ENCODE assay signal across 25 cellular contexts in the genomic region with DNA sequence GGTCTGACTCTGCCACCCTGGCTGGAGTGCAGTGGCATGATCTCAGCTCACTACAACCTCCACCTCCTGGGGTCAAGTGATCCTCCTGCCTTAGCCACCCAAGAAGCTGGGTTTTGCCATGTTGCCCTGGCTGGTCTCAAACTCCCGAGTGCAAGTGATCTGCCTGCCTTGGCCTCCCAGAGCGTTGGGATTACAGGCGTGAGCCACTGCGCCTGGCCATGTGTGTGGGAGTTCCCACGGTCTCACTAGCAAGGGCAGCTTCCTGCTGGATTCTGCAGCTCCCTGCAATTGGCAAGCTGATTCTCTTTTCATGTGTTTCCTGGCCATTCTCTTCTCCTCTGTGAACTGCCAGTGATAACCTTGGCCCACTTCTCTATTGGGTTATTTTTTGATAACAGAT.
A peak's percentile ranks its signal among the peaks of the same experiment; 100 is the strongest.
DNase-seq lines count a peak whose midpoint lies in the region; ATAC-seq and TF ChIP-seq lines count a peak whose summit lies in the region.
"Had no signal": no experiment of that assay in that cellular context is flagged by ENCODE, and none has a peak within 500 bp of the region (broad histone marks: within the 10 kb centered on the region; RNA-seq: fewer than 3 reads in every experiment).

No MANE protein-coding gene starts in this region.

- WGBS in stomach, 5 donors, result 79 to 97% (median 91%) methylated on average over 5 of the region's 5 CpGs
- 89% methylated on average over 5 of the region's 5 CpGs for WGBS in hepatocyte (ENCODE audit: low lambda C conversion rate, missing lambda C conversion rate)

- H3K4me1 ChIP-seq in PC-3 (ENCODE audit: insufficient read depth, low read length), result peaks cover 62% of the 10 kb centered on the region
- peaks cover 28% of the 10 kb centered on the region for H3K4me1 ChIP-seq in lower lobe of right lung
- H3K4me1 ChIP-seq in stomach, result peaks cover 16 to 47% (median 21%) of the 10 kb centered on the region in 4 donors
- peaks cover 5% of the 10 kb centered on the region for H3K4me1 ChIP-seq in hepatocyte (ENCODE audit: insufficient read depth)
- peaks cover 16% of the 10 kb centered on the region for H3K4me1 ChIP-seq in osteoblast (ENCODE audit: insufficient read depth, low read length)

- no peak for DNase-seq in PC-3
- peak; percentile 54 to 80 for DNase-seq in dermis microvascular lymphatic vessel endothelial cell (ENCODE audit: low read depth in 2 of 2)
- DNase-seq in lower lobe of right lung, result peak; percentile 46
- no peak for DNase-seq in stomach
- no peak for DNase-seq in hepatocyte (ENCODE audit: low spot score)
- no peak for DNase-seq in osteoblast (ENCODE audit: insufficient read length, low spot score, missing footprints)
- DNase-seq: activated naive CD4-positive, alpha-beta T cell treated with anti-CD3 and anti-CD28 coated beads for 36 hours; activated T-cell treated with anti-CD3 and anti-CD28 coated beads, Interleukin-2, amount 50 U/mL, for 48 hours; CD4-positive, alpha-beta T cell; DMS 273 treated with DMSO at 0.1 percent for 48 hours; GM23248; HFFc6; mesendoderm; NCI-H1417 treated with DMSO at 0.1 percent for 48 hours; NCI-H446 treated with DMSO at 0.1 percent for 48 hours; occipital lobe; retina; Right ventricle myocardium superior; spleen; stimulated activated CD4-positive, alpha-beta T cell treated with anti-CD3 and anti-CD28 coated beads, Interleukin-2, amount 100 ng/mL, for 48 hours; stimulated activated naive CD4-positive, alpha-beta T cell; T1000 had no signal

- H3F3A ChIP-seq in PC-3 (ENCODE audit: low read length, unreplicated experiment), result peaks cover 11% of the 10 kb centered on the region

- CTCF ChIA-PET in PC-3 (lab: Charles Lee), result interaction anchor here (0.6 kb wide), 1 partner anchor 128 kb away, joined by 5 read pairs; no protein-coding TSS in a partner anchor

- ATAC-seq in PC-3 (no peak), lower lobe of right lung (no peak), HG02970 (IDR thresholded peaks at IDR 0.05; ENCODE audit: low FRiP score, unreplicated experiment) (no peak), GM19463 (IDR thresholded peaks at IDR 0.05; ENCODE audit: unreplicated experiment) (no peak)

- no peak overlapping the region for H3K9ac ChIP-seq in PC-3 (ENCODE audit: low read length)
- H3K9ac ChIP-seq: GM23248 had no signal

- TF ChIP-seq EP300 in stomach (IDR thresholded peaks at IDR 0.05), result no peak

- H3K79me2 ChIP-seq in PC-3 (ENCODE audit: low read length) (no peaks in the 10 kb centered on the region), hepatocyte (no peaks in the 10 kb centered on the region), osteoblast (ENCODE audit: insufficient read depth, low read length) (no peaks in the 10 kb centered on the region)

- H3K27me3 ChIP-seq in PC-3 (ENCODE audit: low read length), result no peaks in the 10 kb centered on the region
- no peaks in the 10 kb centered on the region for H3K27me3 ChIP-seq in lower lobe of right lung (ENCODE audit: low read depth)
- no peaks in the 10 kb centered on the region for H3K27me3 ChIP-seq in stomach
- no peaks in the 10 kb centered on the region for H3K27me3 ChIP-seq in hepatocyte
- H3K27me3 ChIP-seq in osteoblast (ENCODE audit: insufficient read depth, low read length), result no peaks in the 10 kb centered on the region
- H3K27me3 ChIP-seq: spleen, tibial nerve had no signal

- no peak for TF ChIP-seq CTCF in PC-3 (conservative IDR thresholded peaks at IDR 0.05; ENCODE audit: low read depth, low read length)
- no peak for TF ChIP-seq CTCF in lower lobe of right lung (IDR thresholded peaks at IDR 0.05)
- no peak for TF ChIP-seq CTCF in stomach (IDR thresholded peaks at IDR 0.05)
- no peak for TF ChIP-seq CTCF in hepatocyte (IDR thresholded peaks at IDR 0.05; ENCODE audit: poor library complexity)
- no peak for TF ChIP-seq CTCF in osteoblast (IDR thresholded peaks at IDR 0.05; ENCODE audit: extremely low read depth, low read depth, low read length)

- peaks cover 23% of the 10 kb centered on the region for H3K36me3 ChIP-seq in PC-3 (ENCODE audit: low read depth, low read length)
- peaks cover 69% of the 10 kb centered on the region for H3K36me3 ChIP-seq in lower lobe of right lung
- peaks cover 32 to 93% (median 76%) of the 10 kb centered on the region in 4 donors for H3K36me3 ChIP-seq in stomach
- no peaks in the 10 kb centered on the region for H3K36me3 ChIP-seq in hepatocyte (replicated peaks; ENCODE audit: insufficient read depth, low read depth)
- peaks cover 61% of the 10 kb centered on the region for H3K36me3 ChIP-seq in osteoblast (ENCODE audit: insufficient read depth, low read length)

- no TSS peak for BruUV-seq in PC-3 (replicated peaks; lab: Mats Ljungman, UMichigan)

- H3K27ac ChIP-seq in PC-3 (ENCODE audit: low read length) (peak overlapping the region; percentile 77), lower lobe of right lung (peak overlapping the region; percentile 74), stomach (peak overlapping the region in 3 of 5 donors; percentile 69 to 79 (median 74)), hepatocyte (no peak overlapping the region), osteoblast (ENCODE audit: low read depth, low read length) (no peak overlapping the region)
- H3K27ac ChIP-seq: GM23248, spleen, tibial nerve had no signal

- no peak overlapping the region for H3K4me2 ChIP-seq in PC-3 (ENCODE audit: low read length)
- H3K4me2 ChIP-seq in hepatocyte, result no peak overlapping the region
- no peak overlapping the region for H3K4me2 ChIP-seq in osteoblast (ENCODE audit: insufficient read depth, low read length)

- H3K9me3 ChIP-seq in PC-3 (ENCODE audit: low read length), result no peaks in the 10 kb centered on the region
- no peaks in the 10 kb centered on the region for H3K9me3 ChIP-seq in lower lobe of right lung
- no peaks in the 10 kb centered on the region for H3K9me3 ChIP-seq in stomach
- no peaks in the 10 kb centered on the region for H3K9me3 ChIP-seq in hepatocyte (ENCODE audit: low read depth)
- H3K9me3 ChIP-seq in osteoblast (ENCODE audit: low read depth, low read length), result no peaks in the 10 kb centered on the region
- H3K9me3 ChIP-seq: spleen, tibial nerve had no signal

- H3K4me3 ChIP-seq in PC-3 (ENCODE audit: low read length) (no peak overlapping the region), lower lobe of right lung (no peak overlapping the region), stomach (no peak overlapping the region), hepatocyte (no peak overlapping the region), osteoblast (ENCODE audit: insufficient read depth, low read length) (no peak overlapping the region)
- H3K4me3 ChIP-seq: GM23248, spleen, tibial nerve had no signal

- H4K20me1 ChIP-seq in PC-3 (ENCODE audit: low read length) (no peaks in the 10 kb centered on the region), hepatocyte (ENCODE audit: insufficient read depth, poor library complexity, severe bottlenecking) (no peaks in the 10 kb centered on the region), osteoblast (ENCODE audit: insufficient read depth, low read length) (peaks cover 2% of the 10 kb centered on the region)

- H3K9me2 ChIP-seq in PC-3 (replicated peaks; ENCODE audit: low read length) (no peaks in the 10 kb centered on the region), hepatocyte (replicated peaks; ENCODE audit: insufficient read depth) (no peaks in the 10 kb centered on the region)

- H2AFZ ChIP-seq in PC-3 (ENCODE audit: low read length), result no peak overlapping the region
- no peak overlapping the region for H2AFZ ChIP-seq in hepatocyte
- no peak overlapping the region for H2AFZ ChIP-seq in osteoblast (ENCODE audit: low read length)
- H2AFZ ChIP-seq: GM23248 had no signal

- intact Hi-C loops in PC-3 (cut with micrococcal nuclease) (loop anchor here (5.0 to 10.0 kb wide), 2 partner anchors 370 to 442 kb away; a partner anchor contains a TSS), lower lobe of right lung (cut with DNase I) (no loop called here), stomach (cut with DNase I; ENCODE audit: low total_unique reads) (no loop called here)

- POLR2A ChIA-PET in PC-3 (lab: Charles Lee; ENCODE audit: unreplicated experiment), result no interaction called here

- TF ChIP-seq POLR2A in stomach (IDR thresholded peaks at IDR 0.05), result no peak

Comparison
In these comparisons a context has a peak if more than half of its experiments do, and no peak if none do; other contexts are left out.
1. DNase-seq: peak in dermis microvascular lymphatic vessel endothelial cell (2 of 2) and lower lobe of right lung (single experiment); none in PC-3 (single experiment), stomach (single experiment), hepatocyte (single experiment) and osteoblast (single experiment).
2. H3K27ac ChIP-seq: peak in PC-3 (single experiment), lower lobe of right lung (single experiment) and stomach (3 of 5); none in hepatocyte (single experiment) and osteoblast (single experiment).